In genomic region chr4:19806865-19807264, GRCh38 we compare ENCODE assay signal across 17 cellular contexts.
A peak's percentile ranks its signal among the peaks of the same experiment; 100 is the strongest.
DNase-seq lines count a peak whose midpoint lies in the region; ATAC-seq and TF ChIP-seq lines count a peak whose summit lies in the region.
"Had no signal": no experiment of that assay in that cellular context is flagged by ENCODE, and none has a peak within 500 bp of the region (broad histone marks: within the 10 kb centered on the region; RNA-seq: fewer than 3 reads in every experiment).

No MANE protein-coding gene starts in this region.

- H3K36me3 Mint-ChIP-seq in natural killer cell, result peaks cover 5% of the 10 kb centered on the region
- H3K36me3 Mint-ChIP-seq: CD4-positive, CD25-positive, alpha-beta regulatory T cell had no signal

- no peaks in the 10 kb centered on the region for H3K4me1 Mint-ChIP-seq in natural killer cell
- H3K4me1 Mint-ChIP-seq: CD4-positive, CD25-positive, alpha-beta regulatory T cell had no signal

- H3K9me3 ChIP-seq in left lung, result no peaks in the 10 kb centered on the region
- H3K9me3 ChIP-seq in upper lobe of right lung, result no peaks in the 10 kb centered on the region

- H3K9me3 Mint-ChIP-seq in natural killer cell, result peaks cover 10 to 12% of the 10 kb centered on the region in 2 donors

- no peaks in the 10 kb centered on the region for H3K36me3 ChIP-seq in left lung
- no peaks in the 10 kb centered on the region for H3K36me3 ChIP-seq in upper lobe of right lung

- H3K4me3 ChIP-seq in left lung (no peak overlapping the region), upper lobe of right lung (no peak overlapping the region)

- DNase-seq in NOMO-1 treated with DMSO at 0.1 percent for 48 hours (lab: John Stamatoyannopoulos, UW; ENCODE audit: unreplicated experiment) (peak; percentile 35), NOMO-1 treated with dmso at 0.1 percent for 144 hours (lab: John Stamatoyannopoulos, UW; ENCODE audit: unreplicated experiment) (no peak), astrocyte of the hippocampus (ENCODE audit: low read depth, low spot score) (peak; percentile 59), left lung (no peak), upper lobe of right lung (no peak), mesenteric fat pad (ENCODE audit: low spot score) (no peak), natural killer cell (no peak), nucleus accumbens (lab: John Stamatoyannopoulos, UW) (no peak)
- DNase-seq: 8988T; CD4-positive, CD25-positive, alpha-beta regulatory T cell; DND-41; GOT3; KG1; NCI-H1092 treated with DMSO at 0.1 percent for 48 hours; NCI-H187; NCI-H82; SIG-M5 had no signal

- H3K4me1 ChIP-seq in left lung (peaks cover 0 to 4% of the 10 kb centered on the region in 2 donors), upper lobe of right lung (peaks cover 2% of the 10 kb centered on the region)

- no peak overlapping the region for H3K4me3 Mint-ChIP-seq in natural killer cell
- H3K4me3 Mint-ChIP-seq: CD4-positive, CD25-positive, alpha-beta regulatory T cell had no signal

- ATAC-seq in left lung (peak; percentile 91), upper lobe of right lung (peak; percentile 67), natural killer cell (no peak)

- H3K27ac ChIP-seq in left lung (peak overlapping the region in 1 of 2 donors; percentile 15), upper lobe of right lung (no peak overlapping the region)

- no peaks in the 10 kb centered on the region for H3K27me3 ChIP-seq in left lung
- H3K27me3 ChIP-seq in upper lobe of right lung, result no peaks in the 10 kb centered on the region

- TF ChIP-seq CTCF in left lung (IDR thresholded peaks at IDR 0.05) (no peak), upper lobe of right lung (IDR thresholded peaks at IDR 0.05) (no peak), natural killer cell (IDR thresholded peaks at IDR 0.05) (no peak)

- no peaks in the 10 kb centered on the region for H3K27me3 Mint-ChIP-seq in natural killer cell (ENCODE audit: low read depth in 2 of 2)
- H3K27me3 Mint-ChIP-seq: CD4-positive, CD25-positive, alpha-beta regulatory T cell had no signal

- intact Hi-C loops in left lung (cut with DNase I), result no loop called here
- intact Hi-C loops in upper lobe of right lung (cut with DNase I), result no loop called here
- intact Hi-C loops in natural killer cell (cut with micrococcal nuclease), result no loop called here

- H3K27ac Mint-ChIP-seq in natural killer cell, result no peak overlapping the region
- H3K27ac Mint-ChIP-seq: CD4-positive, CD25-positive, alpha-beta regulatory T cell had no signal

Comparison
In these comparisons a context has a peak if more than half of its experiments do, and no peak if none do; other contexts are left out.
1. DNase-seq: peak in NOMO-1 treated with DMSO at 0.1 percent for 48 hours (single experiment) and astrocyte of the hippocampus (single experiment); none in NOMO-1 treated with dmso at 0.1 percent for 144 hours (single experiment), left lung (0 of 2), upper lobe of right lung (single experiment), mesenteric fat pad (single experiment), natural killer cell (single experiment) and nucleus accumbens (0 of 56).
2. ATAC-seq: peak in left lung (single experiment) and upper lobe of right lung (single experiment); none in natural killer cell (0 of 3).